In genomic region chr17:75691371-75692290, GRCh38 we compare ENCODE assay signal across 9 cellular contexts. TPM values are rescaled to one million over a fixed set of nuclear protein-coding genes. Genes with fewer than 3 reads are reported as not detected.
DNase-seq lines count a peak whose midpoint lies in the region; ATAC-seq, FAIRE-seq and TF ChIP-seq lines count a peak whose summit lies in the region.
"Had no signal": no experiment of that assay in that cellular context is flagged by ENCODE, and none has a peak within 500 bp of the region (broad histone marks: within the 10 kb centered on the region; RNA-seq: fewer than 3 reads in every experiment).

No MANE protein-coding gene starts in this region.

- no peaks in the 10 kb centered on the region for H3K9me3 Mint-ChIP-seq in nephron

- ATAC-seq in A549 (no peak), body of pancreas (peak; percentile 82), HG03571 (IDR thresholded peaks at IDR 0.05; ENCODE audit: unreplicated experiment) (no peak)

- no peak for TF ChIP-seq RAD21 in A549 (conservative IDR thresholded peaks at IDR 0.05 in 1 of 2, IDR thresholded peaks at IDR 0.05 in 1 of 2)

- peak overlapping the region; percentile 48 to 82 (median 64) for H3K27ac Mint-ChIP-seq in nephron

- no peaks in the 10 kb centered on the region for H3K27me3 ChIP-seq in body of pancreas

- H3K4me3 ChIP-seq in A549 (no peak overlapping the region), body of pancreas (no peak overlapping the region)

- no peak for FAIRE-seq in A549 (lab: Jason Lieb, UNC)

- TF ChIP-seq CTCF in A549 (IDR thresholded peaks at IDR 0.05): no peak
- no peak for TF ChIP-seq CTCF in body of pancreas (IDR thresholded peaks at IDR 0.05)
- TF ChIP-seq CTCF in nephron (IDR thresholded peaks at IDR 0.05; ENCODE audit: unreplicated experiment in 3 of 3): no peak

- H3K27me3 Mint-ChIP-seq in nephron (ENCODE audit: low read depth): no peaks in the 10 kb centered on the region

- H3K4me3 Mint-ChIP-seq in nephron: no peak overlapping the region

- H3K4me1 Mint-ChIP-seq in nephron: peaks cover 4% of the 10 kb centered on the region

- no peak for DNase-seq in A549 (ENCODE audit: low read depth in 1 of 2, low spot score in 1 of 2)
- DNase-seq in body of pancreas: peak; percentile 65 to 86 (median 78)
- no peak for DNase-seq in NCI-H524 (lab: John Stamatoyannopoulos, UW)
- no peak for DNase-seq in SKM-1 (lab: John Stamatoyannopoulos, UW; ENCODE audit: unreplicated experiment)
- DNase-seq in AG08396 (ENCODE audit: low spot score): no peak
- DNase-seq: activated CD4-positive, CD25-positive, alpha-beta regulatory T cell had no signal

- intact Hi-C loops in body of pancreas (cut with DNase I): no loop called here

- H3K36me3 Mint-ChIP-seq in nephron (ENCODE audit: low read depth): peaks cover 29% of the 10 kb centered on the region

- H3K36me3 ChIP-seq in KOPT-K1 (ENCODE audit: insufficient read depth, low read length): peaks cover 69% of the 10 kb centered on the region
- H3K36me3 ChIP-seq in body of pancreas (replicated peaks in 1 of 2; ENCODE audit: insufficient read depth in 1 of 2, low read depth in 2 of 2): peaks cover 0 to 3% of the 10 kb centered on the region in 2 donors

- CTCF ChIA-PET in A549 (lab: Yijun Ruan, JAX): interaction anchor here (0.7 to 19.2 kb wide), 7 partner anchors 7 to 121 kb away, joined by 3 to 148 read pairs (median 3); partner anchors contain the start of gene SMIM5

- peak overlapping the region; percentile 73; the same call in 2 of the 3 replicates for H3K4me2 ChIP-seq in A549

- TF ChIP-seq POLR2A in A549 (IDR thresholded peaks at IDR 0.05; ENCODE audit: low read length) (no peak), body of pancreas (IDR thresholded peaks at IDR 0.05) (peak in 1 of 3 donors; percentile 37)

- H3K27ac ChIP-seq in A549: peak overlapping the region; percentile 93
- H3K27ac ChIP-seq in KOPT-K1 (ENCODE audit: low read depth, low read length, poor library complexity, severe bottlenecking): peak overlapping the region; percentile 81
- H3K27ac ChIP-seq in body of pancreas: peak overlapping the region; percentile 53 to 86 (median 79)

- H3K9me3 ChIP-seq in A549 (no peaks in the 10 kb centered on the region), KOPT-K1 (ENCODE audit: insufficient read depth, low read length, poor library complexity, severe bottlenecking) (no peaks in the 10 kb centered on the region), body of pancreas (no peaks in the 10 kb centered on the region)

- no peak for TF ChIP-seq EP300 in A549 (IDR thresholded peaks at IDR 0.05)

- POLR2A ChIA-PET in A549 (lab: Yijun Ruan, JAX): no interaction called here

- peaks cover 99% of the 10 kb centered on the region for H3K4me1 ChIP-seq in A549
- peaks cover 67% of the 10 kb centered on the region for H3K4me1 ChIP-seq in body of pancreas

- 91% methylated on average over 13 of the region's 13 CpGs for WGBS in A549 (ENCODE audit: missing lambda C conversion rate)
- WGBS in body of pancreas, 2 donors: 72 to 80% methylated on average over 8 to 13 of the region's 13 CpGs

TF ChIP-seq in A549, 52 proteins besides CTCF, POLR2A, EP300 and RAD21:
- TF ChIP-seq RFX5 (IDR thresholded peaks at IDR 0.05) (no peak), CBX8 (IDR thresholded peaks at IDR 0.05) (no peak), PHF8 (IDR thresholded peaks at IDR 0.05; ENCODE audit: borderline replicate concordance, low read depth) (no peak), RARB (CRISPR knock-in tag; IDR thresholded peaks at IDR 0.05) (no peak), RNF2 (IDR thresholded peaks at IDR 0.05; ENCODE audit: borderline replicate concordance, low read depth) (no peak), BCL3 (IDR thresholded peaks at IDR 0.05) (no peak), SREBF2 (IDR thresholded peaks at IDR 0.05) (no peak)

RNA-seq across cellular contexts. Expression of gene SAP30BP, which starts 24.5 kb away (rescaled TPM):
- polyA plus RNA-seq in A549 (2011; rRNA removed) (76.3 and 103 TPM in 2 replicates), A549 (2017; fragmentation: RNase III; extraction: RNeasy Plus Mini Kit Qiagen cat#74134 plus additional on column Dnase treatment) (125 to 139 TPM (median 136 TPM) in 3 replicates)
- 97.6 and 108 TPM in 2 replicates for polyA plus RNA-seq in A549 (2012; cell fraction: cytosol; rRNA removed)
- 186 and 190 TPM in 2 replicates for polyA plus RNA-seq in A549 (2012; cell fraction: nucleus; rRNA removed)
- polyA minus RNA-seq in A549 (2011; rRNA and poly(A)+ RNA removed): 63.9 and 67.1 TPM in 2 replicates
- total RNA-seq in body of pancreas: 10 to 100 TPM; 47.2 to 73.8 TPM

RNA-seq across cellular contexts. Expression of gene RECQL5, which starts 24.7 kb away (rescaled TPM):
- polyA plus RNA-seq in A549 (2011; rRNA removed) (22.7 and 29.2 TPM in 2 replicates), A549 (2017; fragmentation: RNase III; extraction: RNeasy Plus Mini Kit Qiagen cat#74134 plus additional on column Dnase treatment) (37.3 to 42.5 TPM (median 39.9 TPM) in 3 replicates)
- 17.7 and 21.4 TPM in 2 replicates for polyA plus RNA-seq in A549 (2012; cell fraction: cytosol; rRNA removed)
- polyA plus RNA-seq in A549 (2012; cell fraction: nucleus; rRNA removed): 159 and 161 TPM in 2 replicates
- 48.5 and 52.7 TPM in 2 replicates for polyA minus RNA-seq in A549 (2011; rRNA and poly(A)+ RNA removed)
- total RNA-seq in body of pancreas: 10 to 100 TPM in 1 of 2 donors, 1 to 10 TPM in 1; 8.6 to 38.6 TPM

RNA-seq across cellular contexts. Expression of gene ITGB4, which starts 29.6 kb away (rescaled TPM):
- 19.8 and 20.6 TPM in 2 replicates for polyA plus RNA-seq in A549 (2011; rRNA removed)
- 17.2 and 22.1 TPM in 2 replicates for polyA plus RNA-seq in A549 (2012; cell fraction: cytosol; rRNA removed)
- polyA plus RNA-seq in A549 (2012; cell fraction: nucleus; rRNA removed): 77.1 and 140 TPM in 2 replicates
- 30.1 to 37.4 TPM (median 36.0 TPM) in 3 replicates for polyA plus RNA-seq in A549 (2017; fragmentation: RNase III; extraction: RNeasy Plus Mini Kit Qiagen cat#74134 plus additional on column Dnase treatment)
- 53.3 and 59.6 TPM in 2 replicates for polyA minus RNA-seq in A549 (2011; rRNA and poly(A)+ RNA removed)
- total RNA-seq in body of pancreas: 10 to 100 TPM; 25.1 to 33.7 TPM

RNA-seq across cellular contexts. Expression of gene SMIM5, which starts 58.4 kb away (rescaled TPM):
- polyA plus RNA-seq in A549 (2011; rRNA removed) (0.25 and 0.30 TPM in 2 replicates), A549 (2017; fragmentation: RNase III; extraction: RNeasy Plus Mini Kit Qiagen cat#74134 plus additional on column Dnase treatment) (0.15 to 0.33 TPM (median 0.20 TPM) in 3 replicates)
- 0.10 and 0.25 TPM in 2 replicates for polyA plus RNA-seq in A549 (2012; cell fraction: cytosol; rRNA removed)
- polyA plus RNA-seq in A549 (2012; cell fraction: nucleus; rRNA removed): 0.86 and 0.97 TPM in 2 replicates
- polyA minus RNA-seq in A549 (2011; rRNA and poly(A)+ RNA removed): 0.19 and 0.21 TPM in 2 replicates
- 1 to 10 TPM; 3.3 to 5.2 TPM for total RNA-seq in body of pancreas

Comparison
In these comparisons a context has a peak if more than half of its experiments do, and no peak if none do; other contexts are left out.
1. DNase-seq: peak in body of pancreas (4 of 4); none in A549 (0 of 2), NCI-H524 (0 of 2), SKM-1 (single experiment) and AG08396 (single experiment).
2. Peak in every context shown above with its lines, with median percentiles within 50 percentile points of each other: H3K27ac ChIP-seq.